In the genomic region with DNA sequence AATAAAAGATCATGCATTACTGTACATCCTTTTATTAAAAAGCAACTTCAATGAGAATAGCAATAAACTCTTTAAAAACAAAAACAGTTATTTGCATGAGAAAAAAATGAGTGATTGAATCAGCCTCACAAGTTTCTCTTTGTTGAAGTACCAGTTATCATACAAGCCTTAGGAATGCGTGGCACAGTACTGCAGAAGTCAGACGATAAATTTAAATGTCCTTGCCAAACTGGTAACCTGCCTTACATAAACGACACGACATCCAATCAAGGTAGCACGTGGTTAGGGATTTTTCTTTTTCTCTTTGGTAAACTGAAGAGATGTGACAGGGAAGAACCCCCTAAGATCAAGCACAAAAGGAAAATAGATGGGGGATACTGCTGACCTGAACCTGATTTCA, we compare ENCODE assay signal across 21 cellular contexts.
"Had no signal": no experiment of that assay in that cellular context is flagged by ENCODE, and none has a peak within 500 bp of the region (broad histone marks: within the 10 kb centered on the region; RNA-seq: fewer than 3 reads in every experiment).

No MANE protein-coding gene starts in this region.

- H3K27me3 ChIP-seq: dorsolateral prefrontal cortex, esophagus muscularis mucosa, foreskin keratinocyte, gastroesophageal sphincter, hepatocyte, left lung had no signal

- H3K27ac Mint-ChIP-seq: mesothelial cell of epicardium had no signal

- H3K27me3 Mint-ChIP-seq: naive B cell; naive thymus-derived CD8-positive, alpha-beta T cell had no signal

- H3K9me3 Mint-ChIP-seq: immature natural killer cell had no signal

- H3K4me3 Mint-ChIP-seq: immature natural killer cell; mesothelial cell of epicardium; naive B cell; naive thymus-derived CD8-positive, alpha-beta T cell had no signal

- H3K4me1 ChIP-seq: foreskin keratinocyte, left lung, lower lobe of right lung had no signal

- H3K9me3 ChIP-seq: esophagus muscularis mucosa, gastroesophageal sphincter, left lung, lower lobe of right lung, mucosa of descending colon had no signal

- H3K4me3 ChIP-seq: coronary artery, dorsolateral prefrontal cortex, esophagus muscularis mucosa, gastroesophageal sphincter, hepatocyte, left lung, lower lobe of right lung, mucosa of descending colon had no signal

- DNase-seq: dermis blood vessel endothelial cell; dorsolateral prefrontal cortex; effector CD4-positive, alpha-beta T cell; effector memory CD4-positive, alpha-beta T cell; foreskin keratinocyte; hypothalamus; immature natural killer cell; islet precursor cell; kidney; kidney glomerular epithelial cell; left lung; lower lobe of right lung; mesenchymal stem cell; mucosa of descending colon; naive B cell; naive thymus-derived CD8-positive, alpha-beta T cell had no signal

- H3K36me3 ChIP-seq: esophagus muscularis mucosa, gastroesophageal sphincter, left lung, lower lobe of right lung had no signal

- H3K27ac ChIP-seq: coronary artery, dorsolateral prefrontal cortex, esophagus muscularis mucosa, foreskin keratinocyte, gastroesophageal sphincter, hepatocyte, left lung, lower lobe of right lung had no signal

- ATAC-seq: foreskin keratinocyte; gastroesophageal sphincter; left lung; lower lobe of right lung; mucosa of descending colon; naive thymus-derived CD8-positive, alpha-beta T cell had no signal
